15 cellular contexts compared by ENCODE assay signal in genomic region chr5:12794476-12795332, GRCh38.
"Had no signal": no experiment of that assay in that cellular context is flagged by ENCODE, and none has a peak within 500 bp of the region (broad histone marks: within the 10 kb centered on the region; RNA-seq: fewer than 3 reads in every experiment).

No MANE protein-coding gene starts in this region.

- H3K4me1 Mint-ChIP-seq: nephron; stimulated activated naive CD8-positive, alpha-beta T cell treated with anti-CD3 and anti-CD28 coated beads, Interleukin-15, amount 100 ng/mL, for 72 hours; T-helper 17 cell had no signal

- H3K27me3 ChIP-seq: gastrocnemius medialis, heart left ventricle, right lobe of liver had no signal

- H3K9me3 ChIP-seq: gastrocnemius medialis, psoas muscle, right lobe of liver, thoracic aorta had no signal

- H3K27me3 Mint-ChIP-seq: activated CD8-positive, alpha-beta T cell treated with anti-CD3 and anti-CD28 coated beads for 36 hours; stimulated activated naive CD8-positive, alpha-beta T cell treated with anti-CD3 and anti-CD28 coated beads, Interleukin-15, amount 100 ng/mL, for 72 hours; T-helper 17 cell had no signal

- DNase-seq: activated CD4-positive, alpha-beta T cell treated with anti-CD3 and anti-CD28 coated beads for 48 hours; activated CD8-positive, alpha-beta T cell treated with anti-CD3 and anti-CD28 coated beads for 36 hours; activated T-cell treated with anti-CD3 and anti-CD28 coated beads, Interleukin-2, amount 50 U/mL, for 4 hours; anterior cingulate cortex; gastrocnemius medialis; mesendoderm; stimulated activated naive CD8-positive, alpha-beta T cell treated with anti-CD3 and anti-CD28 coated beads, Interleukin-15, amount 100 ng/mL, for 72 hours; T-helper 17 cell; WERI-Rb-1 had no signal

- H3K27ac Mint-ChIP-seq: activated CD8-positive, alpha-beta T cell treated with anti-CD3 and anti-CD28 coated beads for 36 hours; nephron; stimulated activated naive CD8-positive, alpha-beta T cell treated with anti-CD3 and anti-CD28 coated beads, Interleukin-15, amount 100 ng/mL, for 72 hours; T-helper 17 cell had no signal

- H3K4me1 ChIP-seq: gastrocnemius medialis, heart left ventricle, psoas muscle, right lobe of liver had no signal

- H3K27ac ChIP-seq: epithelial cell of prostate, gastrocnemius medialis, heart left ventricle, psoas muscle, right lobe of liver, thoracic aorta, WERI-Rb-1 had no signal

- H3K4me3 ChIP-seq: gastrocnemius medialis, heart left ventricle, psoas muscle, right lobe of liver, thoracic aorta had no signal

- ATAC-seq: activated CD8-positive, alpha-beta T cell treated with anti-CD3 and anti-CD28 coated beads for 36 hours; activated T-cell treated with anti-CD3 and anti-CD28 coated beads, Interleukin-2, amount 50 U/mL, for 4 hours; gastrocnemius medialis; psoas muscle; stimulated activated naive CD8-positive, alpha-beta T cell treated with anti-CD3 and anti-CD28 coated beads, Interleukin-15, amount 100 ng/mL, for 72 hours; T-helper 17 cell had no signal

- H3K36me3 ChIP-seq: gastrocnemius medialis, heart left ventricle, right lobe of liver, thoracic aorta, WERI-Rb-1 had no signal

- H3K4me3 Mint-ChIP-seq: activated CD8-positive, alpha-beta T cell treated with anti-CD3 and anti-CD28 coated beads for 36 hours; activated T-cell treated with anti-CD3 and anti-CD28 coated beads, Interleukin-2, amount 50 U/mL, for 4 hours; nephron; stimulated activated naive CD8-positive, alpha-beta T cell treated with anti-CD3 and anti-CD28 coated beads, Interleukin-15, amount 100 ng/mL, for 72 hours; T-helper 17 cell had no signal
